Comparison of ENCODE assay signal across 16 cellular contexts in genomic region chr10:69574571-69574978, GRCh38. TPM values are rescaled to one million over a fixed set of nuclear protein-coding genes. Genes with fewer than 3 reads are reported as not detected.
DNase-seq lines count a peak whose midpoint lies in the region; ATAC-seq and TF ChIP-seq lines count a peak whose summit lies in the region.
"Had no signal": no experiment of that assay in that cellular context is flagged by ENCODE, and none has a peak within 500 bp of the region (broad histone marks: within the 10 kb centered on the region; RNA-seq: fewer than 3 reads in every experiment).

No MANE protein-coding gene starts in this region.

- DNase-seq in NCI-H748 (lab: John Stamatoyannopoulos, UW; ENCODE audit: unreplicated experiment) = peak; percentile 24
- DNase-seq in NCI-H748 treated with DMSO at 0.1 percent for 48 hours (lab: John Stamatoyannopoulos, UW) = no peak
- DNase-seq in ecto neural progenitor cell (ENCODE audit: low spot score) = peak; percentile 75
- DNase-seq in neural progenitor cell (ENCODE audit: low spot score) = peak; percentile 73
- no peak for DNase-seq in foreskin keratinocyte
- DNase-seq: activated CD4-positive, CD25-positive, alpha-beta regulatory T cell; activated gamma-delta T cell; EL; NCI-H226; substantia nigra had no signal

- H3K4me1 ChIP-seq in OCI-LY3 (ENCODE audit: low read length) (peaks cover 10% of the 10 kb centered on the region), neural progenitor cell (peaks cover 59% of the 10 kb centered on the region), foreskin keratinocyte (no peaks in the 10 kb centered on the region)

- peaks cover 45% of the 10 kb centered on the region for H3F3A ChIP-seq in neural progenitor cell (ENCODE audit: low read depth)

- peaks cover 4% of the 10 kb centered on the region for H3K9me3 Mint-ChIP-seq in neural progenitor cell

- H4K20me1 ChIP-seq in OCI-LY3 (ENCODE audit: insufficient read depth, low read length) (no peaks in the 10 kb centered on the region), neural progenitor cell (ENCODE audit: low read depth) (peaks cover 92% of the 10 kb centered on the region)

- H3K27ac Mint-ChIP-seq in neural progenitor cell = no peak overlapping the region

- H3K9ac ChIP-seq in OCI-LY3 (ENCODE audit: low read length) (no peak overlapping the region), neural progenitor cell (no peak overlapping the region)

- H3K4me1 Mint-ChIP-seq in neural progenitor cell = peaks cover 32% of the 10 kb centered on the region

- H3K36me3 Mint-ChIP-seq in neural progenitor cell = no peaks in the 10 kb centered on the region

- peak overlapping the region; percentile 84 for H3K4me3 Mint-ChIP-seq in neural progenitor cell

- ATAC-seq in foreskin keratinocyte (no peak), esophagus mucosa (no peak), GM18502 (IDR thresholded peaks at IDR 0.05; ENCODE audit: poor library complexity, unreplicated experiment) (no peak)
- ATAC-seq: gastroesophageal sphincter had no signal

- H3K4me2 ChIP-seq in OCI-LY3 (ENCODE audit: low read length) (peak overlapping the region; percentile 33), neural progenitor cell (peak overlapping the region; percentile 64)

- H2AFZ ChIP-seq in OCI-LY3 (ENCODE audit: low read depth, low read length) (no peak overlapping the region), neural progenitor cell (replicated peaks) (peak overlapping the region; percentile 23)

- H3K79me2 ChIP-seq in OCI-LY3 (ENCODE audit: low read length) (no peaks in the 10 kb centered on the region), neural progenitor cell (ENCODE audit: low read depth) (no peaks in the 10 kb centered on the region)

- no peaks in the 10 kb centered on the region for H3K27me3 ChIP-seq in OCI-LY3 (ENCODE audit: low read depth, low read length)
- peaks cover 100% of the 10 kb centered on the region for H3K27me3 ChIP-seq in neural progenitor cell
- H3K27me3 ChIP-seq in foreskin keratinocyte = peaks cover 99% of the 10 kb centered on the region

- H3K27ac ChIP-seq in OCI-LY3 (ENCODE audit: low read length) (no peak overlapping the region), neural progenitor cell (no peak overlapping the region), foreskin keratinocyte (no peak overlapping the region)
- H3K27ac ChIP-seq: gastroesophageal sphincter had no signal

- H3K27me3 Mint-ChIP-seq in neural progenitor cell (ENCODE audit: insufficient read depth, low read depth) = peaks cover 88% of the 10 kb centered on the region

- H3K9me3 ChIP-seq in OCI-LY3 (ENCODE audit: insufficient read depth, low read length) = no peaks in the 10 kb centered on the region
- H3K9me3 ChIP-seq in neural progenitor cell (ENCODE audit: low read depth) = no peaks in the 10 kb centered on the region
- H3K9me3 ChIP-seq: gastroesophageal sphincter had no signal

- H3K4me3 ChIP-seq in OCI-LY3 (ENCODE audit: low read length) (0 out of 2 replicates have a peak overlapping the region, but pooled peaks have one; percentile 24), neural progenitor cell (peak overlapping the region; percentile 38)
- H3K4me3 ChIP-seq: gastroesophageal sphincter had no signal

- H3K36me3 ChIP-seq in OCI-LY3 (replicated peaks; ENCODE audit: low read depth, low read length) (no peaks in the 10 kb centered on the region), neural progenitor cell (no peaks in the 10 kb centered on the region)
- H3K36me3 ChIP-seq: gastroesophageal sphincter had no signal

- no peak for TF ChIP-seq CTCF in OCI-LY3 (IDR thresholded peaks at IDR 0.05; ENCODE audit: low read depth, low read length)
- TF ChIP-seq CTCF in neural progenitor cell (IDR thresholded peaks at IDR 0.05) = no peak
- TF ChIP-seq CTCF in foreskin keratinocyte (conservative IDR thresholded peaks at IDR 0.05) = no peak

RNA-seq across cellular contexts. Expression of gene NEUROG3, which starts 1.4 kb away (rescaled TPM):
- total RNA-seq in neural progenitor cell (ENCODE audit: low replicate concordance) (not detected in 2 replicates), foreskin keratinocyte (not detected in 2 replicates), esophagus mucosa (not detected)
- not detected in 2 replicates for polyA plus RNA-seq in foreskin keratinocyte
- total RNA-seq: A673, RPMI7951 had no signal

RNA-seq across cellular contexts. Expression of gene FAM241B, which starts 55.5 kb away (rescaled TPM):
- total RNA-seq in neural progenitor cell (ENCODE audit: low replicate concordance) (2.6 and 4.6 TPM in 2 replicates), foreskin keratinocyte (2.5 and 5.4 TPM in 2 replicates), esophagus mucosa (2.9 TPM)
- polyA plus RNA-seq in foreskin keratinocyte = 6.8 and 15.7 TPM in 2 replicates

Comparison
In these comparisons a context has a peak if more than half of its experiments do, and no peak if none do; other contexts are left out.
1. DNase-seq: peak in NCI-H748 (single experiment), ecto neural progenitor cell (single experiment) and neural progenitor cell (single experiment); none in NCI-H748 treated with DMSO at 0.1 percent for 48 hours (single experiment) and foreskin keratinocyte (0 of 2).